ENCODE assay signal across 1 cellular context in genomic region chr12:111405149-111405855, GRCh38.
TF ChIP-seq lines count a peak whose summit lies in the region.

No MANE protein-coding gene starts in this region.

TF ChIP-seq in K562, 482 proteins besides CTCF, POLR2A, EP300 and RAD21 (continued from another document and continues in another):
- TF ChIP-seq NFRKB (IDR thresholded peaks at IDR 0.05; ENCODE audit: low read depth) (no peak; the same call in none of the 2 replicates), EWSR1 (IDR thresholded peaks at IDR 0.05; ENCODE audit: borderline replicate concordance, low read depth, partially characterized antibody) (no peak), CREB3L1 (IDR thresholded peaks at IDR 0.05; ENCODE audit: borderline replicate concordance, low read depth) (no peak; the same call in 1 of the 2 replicates), IRF9 (tag; IDR thresholded peaks at IDR 0.05) (peak; percentile 97), RCOR1 (IDR thresholded peaks at IDR 0.05; ENCODE audit: borderline replicate concordance in 1 of 2, low read depth in 2 of 2, low read length in 2 of 2) (peak; percentile 78 to 82; a peak in 3 of 4 replicates), ZKSCAN1 (IDR thresholded peaks at IDR 0.05; ENCODE audit: low read depth, low read length) (no peak), CBX3 (IDR thresholded peaks at IDR 0.05; ENCODE audit: borderline replicate concordance in 1 of 2, low read length in 2 of 2) (0 out of 3 replicates have a peak, but pooled peaks of 1 of the 2 experiments have one; percentile 27), SAP30 (IDR thresholded peaks at IDR 0.05; ENCODE audit: borderline replicate concordance, insufficient read depth, low read depth, low read length, poor library complexity, severe bottlenecking) (no peak), TEAD2 (tag; IDR thresholded peaks at IDR 0.05) (no peak), ZNF431 (CRISPR knock-in tag; IDR thresholded peaks at IDR 0.05) (no peak), CTCFL (IDR thresholded peaks at IDR 0.05; ENCODE audit: borderline replicate concordance, insufficient read depth, low read depth, low read length, poor library complexity, severe bottlenecking) (peak; percentile 80), ZNF707 (CRISPR knock-in tag; conservative IDR thresholded peaks at IDR 0.05) (no peak), BRD4 (IDR thresholded peaks at IDR 0.05) (peak; percentile 91; the same call in 1 of the 2 replicates), POU5F1 (IDR thresholded peaks at IDR 0.05; ENCODE audit: borderline replicate concordance, low read depth, low read length, partially characterized antibody) (no peak), ZSCAN32 (CRISPR knock-in tag; IDR thresholded peaks at IDR 0.05) (peak; percentile 97), TSC22D4 (tag; IDR thresholded peaks at IDR 0.05) (no peak), POLR2AphosphoS5 (IDR thresholded peaks at IDR 0.05; ENCODE audit: control insufficient read depth, insufficient read depth, low read depth, low read length) (peak; percentile 80), RFX5 (IDR thresholded peaks at IDR 0.05; ENCODE audit: low read depth, low read length) (no peak), HCFC1 (IDR thresholded peaks at IDR 0.05; ENCODE audit: low read depth, low read length) (peak; percentile 64), CREB1 (IDR thresholded peaks at IDR 0.05) (peak; percentile 65), CREB1 (CRISPR knock-in tag; IDR thresholded peaks at IDR 0.05) (0 out of 2 replicates have a peak, but pooled peaks have one; percentile 65), PRMT5 (CRISPR knock-in tag; IDR thresholded peaks at IDR 0.05) (no peak), NFYB (IDR thresholded peaks at IDR 0.05; ENCODE audit: extremely low read depth, insufficient read length) (no peak), SREBF2 (CRISPR knock-in tag; IDR thresholded peaks at IDR 0.05) (no peak), MEF2A (IDR thresholded peaks at IDR 0.05; ENCODE audit: control insufficient read depth, low read depth, low read length) (no peak), CCNT2 (IDR thresholded peaks at IDR 0.05; ENCODE audit: borderline replicate concordance, extremely low read depth, insufficient read length, low read depth, low read length) (peak; percentile 98), YBX1 (IDR thresholded peaks at IDR 0.05) (no peak), DACH1 (IDR thresholded peaks at IDR 0.05; ENCODE audit: partially characterized antibody) (no peak), ZFX (CRISPR knock-in tag; IDR thresholded peaks at IDR 0.05) (peak; percentile 53), ZNF696 (CRISPR knock-in tag; conservative IDR thresholded peaks at IDR 0.05) (no peak), PHF21A (IDR thresholded peaks at IDR 0.05; ENCODE audit: borderline replicate concordance, low read depth) (peak; percentile 48; the same call in 1 of the 2 replicates), ZC3H11A (IDR thresholded peaks at IDR 0.05; ENCODE audit: low read depth, low read length) (0 out of 2 replicates have a peak, but pooled peaks have one; percentile 53), MYBL2 (IDR thresholded peaks at IDR 0.05; ENCODE audit: low read depth) (no peak), MYBL2 (CRISPR knock-in tag; IDR thresholded peaks at IDR 0.05; ENCODE audit: borderline replicate concordance) (no peak), THRA (IDR thresholded peaks at IDR 0.05) (no peak), SRF (CRISPR knock-in tag; IDR thresholded peaks at IDR 0.05) (peak in 1 of 2 experiments; percentile 83; a peak in 1 of 4 replicates), ZFPM2 (CRISPR knock-in tag; IDR thresholded peaks at IDR 0.05) (no peak), ARID1B (IDR thresholded peaks at IDR 0.05) (peak; percentile 92), CAMTA2 (CRISPR knock-in tag; conservative IDR thresholded peaks at IDR 0.05) (no peak)
- TF ChIP-seq, protein P1, sequence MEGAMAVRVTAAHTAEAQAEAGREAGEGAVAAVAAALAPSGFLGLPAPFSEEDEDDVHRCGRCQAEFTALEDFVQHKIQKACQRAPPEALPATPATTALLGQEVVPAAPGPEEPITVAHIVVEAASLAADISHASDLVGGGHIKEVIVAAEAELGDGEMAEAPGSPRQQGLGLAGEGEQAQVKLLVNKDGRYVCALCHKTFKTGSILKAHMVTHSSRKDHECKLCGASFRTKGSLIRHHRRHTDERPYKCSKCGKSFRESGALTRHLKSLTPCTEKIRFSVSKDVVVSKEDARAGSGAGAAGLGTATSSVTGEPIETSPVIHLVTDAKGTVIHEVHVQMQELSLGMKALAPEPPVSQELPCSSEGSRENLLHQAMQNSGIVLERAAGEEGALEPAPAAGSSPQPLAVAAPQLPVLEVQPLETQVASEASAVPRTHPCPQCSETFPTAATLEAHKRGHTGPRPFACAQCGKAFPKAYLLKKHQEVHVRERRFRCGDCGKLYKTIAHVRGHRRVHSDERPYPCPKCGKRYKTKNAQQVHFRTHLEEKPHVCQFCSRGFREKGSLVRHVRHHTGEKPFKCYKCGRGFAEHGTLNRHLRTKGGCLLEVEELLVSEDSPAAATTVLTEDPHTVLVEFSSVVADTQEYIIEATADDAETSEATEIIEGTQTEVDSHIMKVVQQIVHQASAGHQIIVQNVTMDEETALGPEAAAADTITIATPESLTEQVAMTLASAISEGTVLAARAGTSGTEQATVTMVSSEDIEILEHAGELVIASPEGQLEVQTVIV (CRISPR knock-in tag; IDR thresholded peaks at IDR 0.05; ENCODE audit: borderline replicate concordance) = no peak
- TF ChIP-seq, protein P2, sequence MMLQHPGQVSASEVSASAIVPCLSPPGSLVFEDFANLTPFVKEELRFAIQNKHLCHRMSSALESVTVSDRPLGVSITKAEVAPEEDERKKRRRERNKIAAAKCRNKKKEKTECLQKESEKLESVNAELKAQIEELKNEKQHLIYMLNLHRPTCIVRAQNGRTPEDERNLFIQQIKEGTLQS (IDR thresholded peaks at IDR 0.05) = peak; percentile 98
- TF ChIP-seq, protein P2 (CRISPR knock-in tag; conservative IDR thresholded peaks at IDR 0.05) = peak; percentile 97; the same call in 1 of the 2 replicates
- TF ChIP-seq, protein P3, sequence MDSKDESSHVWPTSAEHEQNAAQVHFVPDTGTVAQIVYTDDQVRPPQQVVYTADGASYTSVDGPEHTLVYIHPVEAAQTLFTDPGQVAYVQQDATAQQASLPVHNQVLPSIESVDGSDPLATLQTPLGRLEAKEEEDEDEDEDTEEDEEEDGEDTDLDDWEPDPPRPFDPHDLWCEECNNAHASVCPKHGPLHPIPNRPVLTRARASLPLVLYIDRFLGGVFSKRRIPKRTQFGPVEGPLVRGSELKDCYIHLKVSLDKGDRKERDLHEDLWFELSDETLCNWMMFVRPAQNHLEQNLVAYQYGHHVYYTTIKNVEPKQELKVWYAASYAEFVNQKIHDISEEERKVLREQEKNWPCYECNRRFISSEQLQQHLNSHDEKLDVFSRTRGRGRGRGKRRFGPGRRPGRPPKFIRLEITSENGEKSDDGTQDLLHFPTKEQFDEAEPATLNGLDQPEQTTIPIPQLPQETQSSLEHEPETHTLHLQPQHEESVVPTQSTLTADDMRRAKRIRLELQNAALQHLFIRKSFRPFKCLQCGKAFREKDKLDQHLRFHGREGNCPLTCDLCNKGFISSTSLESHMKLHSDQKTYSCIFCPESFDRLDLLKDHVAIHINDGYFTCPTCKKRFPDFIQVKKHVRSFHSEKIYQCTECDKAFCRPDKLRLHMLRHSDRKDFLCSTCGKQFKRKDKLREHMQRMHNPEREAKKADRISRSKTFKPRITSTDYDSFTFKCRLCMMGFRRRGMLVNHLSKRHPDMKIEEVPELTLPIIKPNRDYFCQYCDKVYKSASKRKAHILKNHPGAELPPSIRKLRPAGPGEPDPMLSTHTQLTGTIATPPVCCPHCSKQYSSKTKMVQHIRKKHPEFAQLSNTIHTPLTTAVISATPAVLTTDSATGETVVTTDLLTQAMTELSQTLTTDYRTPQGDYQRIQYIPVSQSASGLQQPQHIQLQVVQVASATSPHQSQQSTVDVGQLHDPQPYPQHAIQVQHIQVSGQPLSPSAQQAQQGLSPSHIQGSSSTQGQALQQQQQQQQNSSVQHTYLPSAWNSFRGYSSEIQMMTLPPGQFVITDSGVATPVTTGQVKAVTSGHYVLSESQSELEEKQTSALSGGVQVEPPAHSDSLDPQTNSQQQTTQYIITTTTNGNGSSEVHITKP (IDR thresholded peaks at IDR 0.05; ENCODE audit: partially characterized antibody) = peak; percentile 30
- TF ChIP-seq, protein P4, sequence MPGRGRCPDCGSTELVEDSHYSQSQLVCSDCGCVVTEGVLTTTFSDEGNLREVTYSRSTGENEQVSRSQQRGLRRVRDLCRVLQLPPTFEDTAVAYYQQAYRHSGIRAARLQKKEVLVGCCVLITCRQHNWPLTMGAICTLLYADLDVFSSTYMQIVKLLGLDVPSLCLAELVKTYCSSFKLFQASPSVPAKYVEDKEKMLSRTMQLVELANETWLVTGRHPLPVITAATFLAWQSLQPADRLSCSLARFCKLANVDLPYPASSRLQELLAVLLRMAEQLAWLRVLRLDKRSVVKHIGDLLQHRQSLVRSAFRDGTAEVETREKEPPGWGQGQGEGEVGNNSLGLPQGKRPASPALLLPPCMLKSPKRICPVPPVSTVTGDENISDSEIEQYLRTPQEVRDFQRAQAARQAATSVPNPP (IDR thresholded peaks at IDR 0.05; ENCODE audit: borderline replicate concordance, insufficient read depth, insufficient read length) = no peak
- TF ChIP-seq, protein P5, sequence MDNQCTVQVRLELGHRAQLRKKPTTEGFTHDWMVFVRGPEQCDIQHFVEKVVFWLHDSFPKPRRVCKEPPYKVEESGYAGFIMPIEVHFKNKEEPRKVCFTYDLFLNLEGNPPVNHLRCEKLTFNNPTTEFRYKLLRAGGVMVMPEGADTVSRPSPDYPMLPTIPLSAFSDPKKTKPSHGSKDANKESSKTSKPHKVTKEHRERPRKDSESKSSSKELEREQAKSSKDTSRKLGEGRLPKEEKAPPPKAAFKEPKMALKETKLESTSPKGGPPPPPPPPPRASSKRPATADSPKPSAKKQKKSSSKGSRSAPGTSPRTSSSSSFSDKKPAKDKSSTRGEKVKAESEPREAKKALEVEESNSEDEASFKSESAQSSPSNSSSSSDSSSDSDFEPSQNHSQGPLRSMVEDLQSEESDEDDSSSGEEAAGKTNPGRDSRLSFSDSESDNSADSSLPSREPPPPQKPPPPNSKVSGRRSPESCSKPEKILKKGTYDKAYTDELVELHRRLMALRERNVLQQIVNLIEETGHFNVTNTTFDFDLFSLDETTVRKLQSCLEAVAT (IDR thresholded peaks at IDR 0.05) = no peak; a peak in 1 of 4 replicates
